ENCODE assay signal across 21 cellular contexts in genomic region chr11:32326522-32326921, GRCh38.
A peak's percentile ranks its signal among the peaks of the same experiment; 100 is the strongest.
DNase-seq lines count a peak whose midpoint lies in the region; ATAC-seq, FAIRE-seq and TF ChIP-seq lines count a peak whose summit lies in the region.
"Had no signal": no experiment of that assay in that cellular context is flagged by ENCODE, and none has a peak within 500 bp of the region (broad histone marks: within the 10 kb centered on the region; RNA-seq: fewer than 3 reads in every experiment).

No MANE protein-coding gene starts in this region.

- H3K9ac ChIP-seq in DND-41 (ENCODE audit: low read depth, low read length): no peak overlapping the region
- no peak overlapping the region for H3K9ac ChIP-seq in smooth muscle cell (ENCODE audit: low read depth)
- H3K9ac ChIP-seq: BLaER1 treated with 17β-estradiol and CSF1 and Interleukin-3, amounts not matched to agents 10 nM and 100 nM had no signal

- no peaks in the 10 kb centered on the region for H3K79me2 ChIP-seq in DND-41 (ENCODE audit: insufficient read depth, low read length)
- H3K79me2 ChIP-seq in smooth muscle cell (ENCODE audit: low read depth): no peaks in the 10 kb centered on the region

- peak overlapping the region; percentile 28 for H2AFZ ChIP-seq in DND-41 (ENCODE audit: low read depth, low read length)
- no peak overlapping the region for H2AFZ ChIP-seq in smooth muscle cell (ENCODE audit: low read depth)

- H3K27me3 ChIP-seq in DND-41 (ENCODE audit: insufficient read depth, low read length, poor library complexity) (no peaks in the 10 kb centered on the region), uterus (no peaks in the 10 kb centered on the region), smooth muscle cell (ENCODE audit: low read depth) (peaks cover 7% of the 10 kb centered on the region)
- H3K27me3 ChIP-seq: BLaER1 treated with 17β-estradiol and CSF1 and Interleukin-3, amounts not matched to agents 10 nM and 100 nM; SJSA1 had no signal

- intact Hi-C loops in uterus (cut with DNase I; ENCODE audit: low total_unique reads): no loop called here

- H3K4me1 ChIP-seq in DND-41 (ENCODE audit: insufficient read depth, low read length): peaks cover 20% of the 10 kb centered on the region
- no peaks in the 10 kb centered on the region for H3K4me1 ChIP-seq in uterus
- H3K4me1 ChIP-seq in smooth muscle cell (ENCODE audit: low read depth): no peaks in the 10 kb centered on the region
- H3K4me1 ChIP-seq: A549, SJSA1 had no signal

- WGBS in smooth muscle cell (ENCODE audit: low lambda C conversion rate): 53% methylated on average over 3 of the region's 3 CpGs

- no peak overlapping the region for H3K4me3 ChIP-seq in DND-41 (ENCODE audit: low read depth in 1 of 2, low read length in 2 of 2)
- H3K4me3 ChIP-seq in fibroblast of villous mesenchyme (ENCODE audit: low read depth, low read length): no peak overlapping the region
- H3K4me3 ChIP-seq in uterus: no peak overlapping the region
- H3K4me3 ChIP-seq in smooth muscle cell: no peak overlapping the region
- H3K4me3 ChIP-seq: A549; BLaER1 treated with 17β-estradiol and CSF1 and Interleukin-3, amounts not matched to agents 10 nM and 100 nM; SJSA1 had no signal

- H3K27ac ChIP-seq in DND-41 (ENCODE audit: low read length) (peak overlapping the region; percentile 30; the same call in 1 of the 2 replicates), uterus (peak overlapping the region; percentile 36 to 65), smooth muscle cell (ENCODE audit: low read depth) (no peak overlapping the region)
- H3K27ac ChIP-seq: A549; BLaER1 treated with 17β-estradiol and CSF1 and Interleukin-3, amounts not matched to agents 10 nM and 100 nM; HL-60; SJSA1 had no signal

- H3K9me3 ChIP-seq in DND-41 (ENCODE audit: insufficient read depth, low read length, severe bottlenecking) (no peaks in the 10 kb centered on the region), uterus (no peaks in the 10 kb centered on the region), smooth muscle cell (replicated peaks; ENCODE audit: low read depth) (no peaks in the 10 kb centered on the region)
- H3K9me3 ChIP-seq: A549, SJSA1 had no signal

- H4K20me1 ChIP-seq in DND-41 (ENCODE audit: insufficient read depth, low read length) (no peaks in the 10 kb centered on the region), smooth muscle cell (ENCODE audit: low read depth) (no peaks in the 10 kb centered on the region)
- H4K20me1 ChIP-seq: BLaER1 treated with 17β-estradiol and CSF1 and Interleukin-3, amounts not matched to agents 10 nM and 100 nM had no signal

- H3K4me2 ChIP-seq in DND-41 (ENCODE audit: insufficient read depth, low read length) (no peak overlapping the region), smooth muscle cell (no peak overlapping the region)
- H3K4me2 ChIP-seq: A549 had no signal

- TF ChIP-seq POLR2A in uterus (IDR thresholded peaks at IDR 0.05) (no peak), GM12892 (IDR thresholded peaks at IDR 0.05; ENCODE audit: low read depth, low read length) (no peak)

- H3K36me3 ChIP-seq in DND-41 (ENCODE audit: insufficient read depth, low read length) (no peaks in the 10 kb centered on the region), uterus (no peaks in the 10 kb centered on the region), smooth muscle cell (ENCODE audit: low read depth) (no peaks in the 10 kb centered on the region)
- H3K36me3 ChIP-seq: BLaER1 treated with 17β-estradiol and CSF1 and Interleukin-3, amounts not matched to agents 10 nM and 100 nM; SJSA1 had no signal

- DNase-seq in DND-41 (no peak), MV-4-11 (lab: John Stamatoyannopoulos, UW) (peak; percentile 17), fibroblast of villous mesenchyme (ENCODE audit: low read depth) (peak; percentile 68), uterus (no peak), GM12892 (ENCODE audit: insufficient read length) (no peak), smooth muscle cell (lab: John Stamatoyannopoulos, UW; ENCODE audit: unreplicated experiment) (no peak)
- no peak for DNase-seq in stimulated activated CD4-positive, alpha-beta T cell treated with anti-CD3 and anti-CD28 coated beads, Interleukin-4, amount 100 ng/mL, for 1 hour
- DNase-seq: CD8-positive, alpha-beta T cell; GOT3; KBM-7; NCI-H1694 treated with DMSO at 0.1 percent for 48 hours; NCI-H2081 treated with DMSO at 0.1 percent for 48 hours; NCI-H446 treated with DMSO at 0.1 percent for 48 hours; NCI-H526 treated with DMSO at 0.1 percent for 48 hours had no signal

- no peak for ATAC-seq in DND-41 (ENCODE audit: insufficient read depth, low read depth)
- ATAC-seq: A549; CD8-positive, alpha-beta T cell; HCT116; Right ventricle myocardium inferior had no signal

- no peak for FAIRE-seq in GM12892 (lab: Jason Lieb, UNC)
- FAIRE-seq: A549, GM12891 had no signal

- TF ChIP-seq CTCF in DND-41 (IDR thresholded peaks at IDR 0.05; ENCODE audit: borderline replicate concordance, extremely low read depth, low read length, poor library complexity, severe bottlenecking): no peak
- TF ChIP-seq CTCF in fibroblast of villous mesenchyme (IDR thresholded peaks at IDR 0.05; ENCODE audit: insufficient read depth, low read depth, low read length): no peak
- no peak for TF ChIP-seq CTCF in uterus (IDR thresholded peaks at IDR 0.05)
- no peak for TF ChIP-seq CTCF in smooth muscle cell (IDR thresholded peaks at IDR 0.05; ENCODE audit: borderline replicate concordance, insufficient read depth, poor library complexity, severe bottlenecking)

- H3F3A ChIP-seq in smooth muscle cell (ENCODE audit: low read depth): no peaks in the 10 kb centered on the region

Comparison
In these comparisons a context has a peak if more than half of its experiments do, and no peak if none do; other contexts are left out.
1. DNase-seq: peak in MV-4-11 (single experiment) and fibroblast of villous mesenchyme (single experiment); none in DND-41 (single experiment), uterus (0 of 2), stimulated activated CD4-positive, alpha-beta T cell treated with anti-CD3 and anti-CD28 coated beads, Interleukin-4, amount 100 ng/mL, for 1 hour (single experiment), GM12892 (single experiment) and smooth muscle cell (single experiment).